1 cellular context compared by ENCODE assay signal in genomic region chr6:167244064-167244949, GRCh38.
TF ChIP-seq lines count a peak whose summit lies in the region.

No MANE protein-coding gene starts in this region.

TF ChIP-seq in HepG2, 621 proteins besides CTCF, POLR2A, EP300 and RAD21 (continued from another document):
- no peak for TF ChIP-seq ZNF574 (CRISPR knock-in tag; IDR thresholded peaks at IDR 0.05)
- TF ChIP-seq HMGA1 (CRISPR knock-in tag; conservative IDR thresholded peaks at IDR 0.05) = no peak
- no peak for TF ChIP-seq ZNF354B (CRISPR knock-in tag; IDR thresholded peaks at IDR 0.05)
